ENCODE assay signal across 12 cellular contexts in genomic region chr12:44839785-44840184, GRCh38. TPM values are rescaled to one million over a fixed set of nuclear protein-coding genes. Genes with fewer than 3 reads are reported as not detected.
"Had no signal": no experiment of that assay in that cellular context is flagged by ENCODE, and none has a peak within 500 bp of the region (broad histone marks: within the 10 kb centered on the region; RNA-seq: fewer than 3 reads in every experiment).

No MANE protein-coding gene starts in this region.

- H3K4me1 ChIP-seq: ascending aorta, testis had no signal

- DNase-seq: activated CD4-positive, CD25-positive, alpha-beta regulatory T cell; dorsolateral prefrontal cortex; hippocampal formation; kidney glomerular epithelial cell; ovary; stimulated activated CD4-positive, alpha-beta T cell treated with anti-CD3 and anti-CD28 coated beads, Interleukin-12 subunit alpha, Interleukin-12 subunit beta, amount 100 ng/mL, for 4 hours; stimulated activated naive CD4-positive, alpha-beta T cell treated with Interleukin-2 at 50 U/mL for 16 hours; testis had no signal

- H3K9me3 ChIP-seq: ascending aorta, ovary, testis had no signal

- H3K36me3 ChIP-seq: ascending aorta, ovary had no signal

- H3K4me3 ChIP-seq: ascending aorta, dorsolateral prefrontal cortex, ovary, testis had no signal

- H3K27me3 ChIP-seq: ascending aorta, dorsolateral prefrontal cortex, ovary, testis had no signal

- H3K9me3 Mint-ChIP-seq: neural crest cell had no signal

- H3K4me3 Mint-ChIP-seq: neural crest cell had no signal

RNA-seq across cellular contexts. Expression of gene NELL2, which starts 36.3 kb away (rescaled TPM):
- total RNA-seq: ascending aorta, bronchial epithelial cell, chondrocyte had no signal
